Comparison of ENCODE assay signal across 17 cellular contexts in genomic region chr2:157735532-157735931, GRCh38.
DNase-seq lines count a peak whose midpoint lies in the region; ATAC-seq and TF ChIP-seq lines count a peak whose summit lies in the region.
"Had no signal": no experiment of that assay in that cellular context is flagged by ENCODE, and none has a peak within 500 bp of the region (broad histone marks: within the 10 kb centered on the region; RNA-seq: fewer than 3 reads in every experiment).

No MANE protein-coding gene starts in this region.

- H3K27me3 ChIP-seq in sigmoid colon (no peaks in the 10 kb centered on the region), PC-9 (ENCODE audit: insufficient read depth, low read depth) (no peaks in the 10 kb centered on the region)
- H3K27me3 ChIP-seq: SJSA1 had no signal

- POLR2A ChIA-PET in PC-9 (lab: Charles Lee; ENCODE audit: unreplicated experiment), result no interaction called here

- ATAC-seq in GM18520 (IDR thresholded peaks at IDR 0.05; ENCODE audit: unreplicated experiment) (peak; percentile 51), GM21381 (IDR thresholded peaks at IDR 0.05; ENCODE audit: unreplicated experiment) (peak; percentile 76), HG02970 (IDR thresholded peaks at IDR 0.05; ENCODE audit: low FRiP score, unreplicated experiment) (peak; percentile 65), HG03558 (IDR thresholded peaks at IDR 0.05; ENCODE audit: extremely low read depth, unreplicated experiment) (peak; percentile 56)
- ATAC-seq: A549 had no signal

- no peaks in the 10 kb centered on the region for H3K9me3 ChIP-seq in sigmoid colon
- no peaks in the 10 kb centered on the region for H3K9me3 ChIP-seq in PC-9 (ENCODE audit: insufficient read depth, low read depth)
- H3K9me3 ChIP-seq: A549, SJSA1 had no signal

- no peak overlapping the region for H3K27ac ChIP-seq in sigmoid colon
- H3K27ac ChIP-seq in PC-9, result no peak overlapping the region
- H3K27ac ChIP-seq: A549, SJSA1 had no signal

- CTCF ChIA-PET in PC-9 (lab: Charles Lee), result no interaction called here

- WGBS in sigmoid colon, 2 donors, result 81 to 86% methylated on average over 1 of the region's 1 CpG

- DNase-seq in CD1c-positive myeloid dendritic cell (ENCODE audit: extremely low spot score) (no peak), NCI-H2029 (lab: John Stamatoyannopoulos, UW) (no peak), sigmoid colon (no peak), PC-9 (no peak)
- DNase-seq: H7; NCI-H1436; NCI-H2081; NCI-H526; NK-92 treated with Interleukin-12 subunit alpha and Interleukin-12 subunit beta, amount 100 ng/mL, for 24 hours; OCI-M1; SW 1271 had no signal

- no peak overlapping the region for H2AFZ ChIP-seq in PC-9

- H3K36me3 ChIP-seq in sigmoid colon (peaks cover 0 to 69% (median 37%) of the 10 kb centered on the region in 4 donors), PC-9 (ENCODE audit: low read depth) (no peaks in the 10 kb centered on the region)

- no peaks in the 10 kb centered on the region for H3F3A ChIP-seq in PC-9 (ENCODE audit: insufficient read depth, low read depth)

- no peak overlapping the region for H3K4me3 ChIP-seq in sigmoid colon
- H3K4me3 ChIP-seq in PC-9, result no peak overlapping the region
- H3K4me3 ChIP-seq: A549, SJSA1 had no signal

- BruUV-seq in PC-9 (replicated peaks; lab: Mats Ljungman, UMichigan), result no TSS peak

- no peaks in the 10 kb centered on the region for H3K9me2 ChIP-seq in PC-9 (ENCODE audit: insufficient read depth)

- no peak overlapping the region for H3K4me2 ChIP-seq in PC-9
- H3K4me2 ChIP-seq: A549 had no signal

- no peak for TF ChIP-seq EP300 in sigmoid colon (IDR thresholded peaks at IDR 0.05)

- no peaks in the 10 kb centered on the region for H4K20me1 ChIP-seq in PC-9 (ENCODE audit: insufficient read depth)

- intact Hi-C loops in sigmoid colon (cut with DNase I) (no loop called here), PC-9 (cut with micrococcal nuclease; ENCODE audit: unreplicated experiment) (no loop called here)

- no peaks in the 10 kb centered on the region for H3K4me1 ChIP-seq in sigmoid colon
- no peaks in the 10 kb centered on the region for H3K4me1 ChIP-seq in PC-9 (replicated peaks; ENCODE audit: insufficient read depth)
- H3K4me1 ChIP-seq: A549, SJSA1 had no signal

- TF ChIP-seq POLR2A in sigmoid colon (IDR thresholded peaks at IDR 0.05), result no peak

- TF ChIP-seq CTCF in sigmoid colon (IDR thresholded peaks at IDR 0.05), result no peak
- TF ChIP-seq CTCF in PC-9 (conservative IDR thresholded peaks at IDR 0.05), result no peak

- no peaks in the 10 kb centered on the region for H3K79me2 ChIP-seq in PC-9 (ENCODE audit: low read depth)
